10 cellular contexts compared by ENCODE assay signal in the genomic region with DNA sequence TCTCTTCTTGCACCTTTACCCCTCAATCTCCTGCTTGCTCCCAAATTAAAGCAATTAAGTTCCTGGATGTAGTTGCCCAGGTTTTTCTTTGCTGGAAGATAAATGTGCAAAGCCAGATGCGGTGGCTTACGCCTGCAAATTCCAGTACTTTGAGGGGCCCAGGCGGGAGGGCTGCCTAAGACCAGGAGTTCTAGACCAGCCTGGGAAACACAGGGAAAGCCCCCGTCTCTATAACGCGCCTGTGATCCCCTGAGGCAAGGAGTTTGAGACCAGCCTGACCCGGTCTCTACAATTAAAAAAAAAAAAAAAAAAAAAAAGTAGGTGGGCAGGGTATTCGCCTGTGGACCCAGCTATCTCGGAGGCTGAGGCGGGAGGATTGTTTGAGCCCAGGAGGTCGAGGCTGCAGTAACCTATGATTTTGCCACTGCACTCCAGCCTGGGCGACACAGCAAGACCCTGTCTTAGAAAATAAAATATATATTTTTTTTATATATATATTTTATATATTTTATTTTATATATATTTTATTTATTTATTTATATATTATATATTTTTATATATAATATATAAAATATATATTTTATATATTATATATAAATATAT. TPM values are rescaled to one million over a fixed set of nuclear protein-coding genes. Genes with fewer than 3 reads are reported as not detected.
DNase-seq lines count a peak whose midpoint lies in the region; ATAC-seq and TF ChIP-seq lines count a peak whose summit lies in the region.
"Had no signal": no experiment of that assay in that cellular context is flagged by ENCODE, and none has a peak within 500 bp of the region (broad histone marks: within the 10 kb centered on the region; RNA-seq: fewer than 3 reads in every experiment).

No MANE protein-coding gene starts in this region.

- no peak overlapping the region for H3K4me2 ChIP-seq in neural progenitor cell

- H3K27ac Mint-ChIP-seq in Caco-2 (ENCODE audit: unreplicated experiment) (peak overlapping the region; percentile 81), neural progenitor cell (no peak overlapping the region)

- H3K4me3 Mint-ChIP-seq in Caco-2 (ENCODE audit: unreplicated experiment) (peak overlapping the region; percentile 89), neural progenitor cell (peak overlapping the region; percentile 66)

- H3K36me3 Mint-ChIP-seq in Caco-2 (ENCODE audit: insufficient read depth, unreplicated experiment) (peaks cover 59% of the 10 kb centered on the region), neural progenitor cell (no peaks in the 10 kb centered on the region)

- H3K4me3 ChIP-seq in Caco-2 (ENCODE audit: low read depth, low read length), result peak overlapping the region; percentile 90
- H3K4me3 ChIP-seq in NB4 (ENCODE audit: low read depth, low read length), result no peak overlapping the region
- peak overlapping the region; percentile 51 for H3K4me3 ChIP-seq in effector memory CD4-positive, alpha-beta T cell (ENCODE audit: insufficient read depth, low read depth, low read length, poor library complexity, severe bottlenecking)
- H3K4me3 ChIP-seq in neural progenitor cell, result no peak overlapping the region
- H3K4me3 ChIP-seq in foreskin fibroblast (ENCODE audit: low read depth in 1 of 2, low read length in 2 of 2), result no peak overlapping the region

- peaks cover 18% of the 10 kb centered on the region for H3F3A ChIP-seq in neural progenitor cell (ENCODE audit: low read depth)

- intact Hi-C loops in Caco-2 (cut with micrococcal nuclease; ENCODE audit: unreplicated experiment), result loop anchor here (1.0 to 2.0 kb wide), 2 partner anchors 26 to 45 kb away; no protein-coding TSS in a partner anchor

- H3K9me3 ChIP-seq in Caco-2, result no peaks in the 10 kb centered on the region
- H3K9me3 ChIP-seq in effector memory CD4-positive, alpha-beta T cell (ENCODE audit: control insufficient read depth, low read length), result no peaks in the 10 kb centered on the region
- no peaks in the 10 kb centered on the region for H3K9me3 ChIP-seq in neural progenitor cell (ENCODE audit: low read depth)
- H3K9me3 ChIP-seq: tibial nerve had no signal

- CTCF ChIA-PET in Caco-2 (lab: Charles Lee), result interaction anchor here (0.7 to 2.3 kb wide), 6 partner anchors 17 to 294 kb away, joined by 3 to 16 read pairs (median 4); no protein-coding TSS in a partner anchor

- TF ChIP-seq CTCF in Caco-2 (IDR thresholded peaks at IDR 0.05; ENCODE audit: insufficient read depth in 1 of 2, low read depth in 1 of 2, low read length in 1 of 2, severe bottlenecking in 1 of 2, unreplicated experiment in 1 of 2) (no peak), NB4 (IDR thresholded peaks at IDR 0.05; ENCODE audit: low read depth, low read length) (no peak), neural progenitor cell (IDR thresholded peaks at IDR 0.05) (no peak), foreskin fibroblast (IDR thresholded peaks at IDR 0.05; ENCODE audit: low read depth, low read length) (no peak)

- H2AFZ ChIP-seq in neural progenitor cell (replicated peaks), result no peak overlapping the region

- TSS peak; percentile 78 for BruUV-seq in Caco-2 (replicated peaks; lab: Mats Ljungman, UMichigan)

- H3K27ac ChIP-seq in effector memory CD4-positive, alpha-beta T cell (ENCODE audit: insufficient read depth, low read length, poor library complexity, severe bottlenecking), result no peak overlapping the region
- H3K27ac ChIP-seq in neural progenitor cell, result no peak overlapping the region
- H3K27ac ChIP-seq: tibial nerve had no signal

- H3K9me3 Mint-ChIP-seq in Caco-2 (ENCODE audit: unreplicated experiment) (no peaks in the 10 kb centered on the region), neural progenitor cell (peaks cover 3% of the 10 kb centered on the region)

- no peaks in the 10 kb centered on the region for H4K20me1 ChIP-seq in neural progenitor cell (ENCODE audit: low read depth)

- no peak overlapping the region for H3K9ac ChIP-seq in neural progenitor cell

- TF ChIP-seq POLR2A in NB4 (IDR thresholded peaks at IDR 0.05; ENCODE audit: extremely low read depth, insufficient read length), result no peak

- DNase-seq in Caco-2 (peak in 1 of 2 experiments; percentile 44), NB4 (ENCODE audit: low read depth) (peak; percentile 5), neural progenitor cell (ENCODE audit: low spot score) (peak; percentile 22), left lobe of liver (ENCODE audit: low spot score) (no peak), foreskin fibroblast (no peak), T1000 (lab: John Stamatoyannopoulos, UW) (no peak)
- no peak for DNase-seq in effector memory CD4-positive, alpha-beta T cell
- DNase-seq: NCI-H345 had no signal

- H3K4me1 ChIP-seq in Caco-2 (peaks cover 18% of the 10 kb centered on the region; the same call in 1 of the 2 replicates), neural progenitor cell (peaks cover 6% of the 10 kb centered on the region)
- H3K4me1 ChIP-seq in effector memory CD4-positive, alpha-beta T cell (ENCODE audit: control insufficient read depth, insufficient read depth, low read length, poor library complexity, severe bottlenecking), result peaks cover 14% of the 10 kb centered on the region

- H3K27me3 ChIP-seq in Caco-2 (replicated peaks; ENCODE audit: control insufficient read depth, insufficient read depth, low read length), result no peaks in the 10 kb centered on the region
- H3K27me3 ChIP-seq in effector memory CD4-positive, alpha-beta T cell (replicated peaks; ENCODE audit: control insufficient read depth, insufficient read depth, low read length, poor library complexity, severe bottlenecking), result no peaks in the 10 kb centered on the region
- H3K27me3 ChIP-seq in neural progenitor cell, result no peaks in the 10 kb centered on the region
- H3K27me3 ChIP-seq: tibial nerve had no signal

- H3K36me3 ChIP-seq in Caco-2 (ENCODE audit: control insufficient read depth, insufficient read depth, low read length) (no peaks in the 10 kb centered on the region), neural progenitor cell (no peaks in the 10 kb centered on the region)
- H3K36me3 ChIP-seq in effector memory CD4-positive, alpha-beta T cell (ENCODE audit: control insufficient read depth, insufficient read depth, low read length), result no peaks in the 10 kb centered on the region
- H3K36me3 ChIP-seq: tibial nerve had no signal

- ATAC-seq in left lobe of liver (no peak), GM18517 (IDR thresholded peaks at IDR 0.05; ENCODE audit: unreplicated experiment) (no peak)

- H3K27me3 Mint-ChIP-seq in Caco-2 (ENCODE audit: insufficient read depth, unreplicated experiment) (no peaks in the 10 kb centered on the region), neural progenitor cell (ENCODE audit: insufficient read depth, low read depth) (peaks cover 3% of the 10 kb centered on the region)

- peaks cover 10% of the 10 kb centered on the region for H3K4me1 Mint-ChIP-seq in Caco-2 (ENCODE audit: low read depth, unreplicated experiment)
- peaks cover 12% of the 10 kb centered on the region for H3K4me1 Mint-ChIP-seq in neural progenitor cell

- H3K79me2 ChIP-seq in neural progenitor cell (ENCODE audit: low read depth), result no peaks in the 10 kb centered on the region

- POLR2A ChIA-PET in Caco-2 (lab: Charles Lee), result interaction anchor here (0.5 to 1.2 kb wide), 6 partner anchors 27 to 83 kb away, joined by 3 to 6 read pairs (median 4); no protein-coding TSS in a partner anchor

RNA-seq across cellular contexts. Expression of a gene that starts 0.5 kb away (rescaled TPM):
- total RNA-seq in Caco-2 (2022) (175 and 191 TPM in 2 replicates), neural progenitor cell (ENCODE audit: low replicate concordance) (not detected in 2 replicates), left lobe of liver (1.4 TPM)
- total RNA-seq: tibial nerve had no signal

RNA-seq across cellular contexts. Expression of a gene that starts 44.4 kb away (rescaled TPM):
- 60.9 and 62.3 TPM in 2 replicates for total RNA-seq in Caco-2 (2022)
- total RNA-seq in neural progenitor cell (ENCODE audit: low replicate concordance), result 22.9 and 32.3 TPM in 2 replicates
- 12.7 TPM for total RNA-seq in left lobe of liver

Comparison
In these comparisons a context has a peak if more than half of its experiments do, and no peak if none do; other contexts are left out.
1. DNase-seq: peak in NB4 (single experiment) and neural progenitor cell (single experiment); none in effector memory CD4-positive, alpha-beta T cell (0 of 3), left lobe of liver (single experiment), foreskin fibroblast (0 of 2) and T1000 (single experiment).
2. H3K4me3 ChIP-seq: peak in Caco-2 (single experiment) and effector memory CD4-positive, alpha-beta T cell (single experiment); none in NB4 (single experiment), neural progenitor cell (single experiment) and foreskin fibroblast (0 of 2).
3. RNA of a gene that starts 0.5 kb away (total RNA-seq): 175 to 191 TPM in Caco-2; 1.4 TPM in left lobe of liver (single experiment) and not detected in neural progenitor cell; every median in the first group is over 10 times any median in the second.